ENCODE assay signal across 18 cellular contexts in the genomic region with DNA sequence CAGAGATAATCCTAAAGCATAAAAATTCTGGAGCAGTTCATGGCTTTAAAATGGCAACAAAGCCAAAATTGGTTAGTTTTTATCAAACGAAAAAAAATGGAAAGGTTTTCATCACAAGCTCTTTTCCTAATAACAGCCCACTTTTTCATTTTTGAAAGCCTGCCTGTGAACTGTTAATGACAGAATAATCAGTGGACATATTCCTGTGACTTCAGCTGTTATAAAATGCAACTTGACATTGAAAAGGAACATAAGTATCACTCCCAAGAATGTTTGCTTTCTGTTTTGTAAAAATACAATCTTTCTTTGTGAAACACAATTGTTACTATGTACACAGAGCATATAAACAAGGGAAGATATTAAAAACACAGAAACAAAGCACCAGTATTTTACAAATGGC. TPM values are rescaled to one million over a fixed set of nuclear protein-coding genes. Genes with fewer than 3 reads are reported as not detected.
A peak's percentile ranks its signal among the peaks of the same experiment; 100 is the strongest.
DNase-seq lines count a peak whose midpoint lies in the region; ATAC-seq, FAIRE-seq and TF ChIP-seq lines count a peak whose summit lies in the region.
"Had no signal": no experiment of that assay in that cellular context is flagged by ENCODE, and none has a peak within 500 bp of the region (broad histone marks: within the 10 kb centered on the region; RNA-seq: fewer than 3 reads in every experiment).

No MANE protein-coding gene starts in this region.

- TF ChIP-seq CTCF in DOHH2 (IDR thresholded peaks at IDR 0.05; ENCODE audit: low read depth, low read length, poor library complexity, severe bottlenecking) = no peak
- no peak for TF ChIP-seq CTCF in MM.1S (IDR thresholded peaks at IDR 0.05; ENCODE audit: low read length)
- TF ChIP-seq CTCF in GM12878 (IDR thresholded peaks at IDR 0.05 in 2 of 3, conservative IDR thresholded peaks at IDR 0.05 in 1 of 3; ENCODE audit: control insufficient read depth in 2 of 3, extremely low read depth in 1 of 3, insufficient read depth in 1 of 3, low read depth in 3 of 3, low read length in 3 of 3) = no peak
- no peak for TF ChIP-seq CTCF in osteoblast (IDR thresholded peaks at IDR 0.05; ENCODE audit: extremely low read depth, low read depth, low read length)
- TF ChIP-seq CTCF in sigmoid colon (IDR thresholded peaks at IDR 0.05) = no peak

- no peaks in the 10 kb centered on the region; the same call in 1 of the 2 replicates for H3F3A ChIP-seq in DOHH2 (ENCODE audit: control insufficient read depth, insufficient read depth)
- peaks cover 18% of the 10 kb centered on the region for H3F3A ChIP-seq in MM.1S (ENCODE audit: insufficient read depth, low read length)

- H3K4me3 ChIP-seq in DOHH2 (ENCODE audit: low read length) (peak overlapping the region; percentile 40), MM.1S (ENCODE audit: low read length) (no peak overlapping the region), GM12878 (no peak overlapping the region), osteoblast (ENCODE audit: insufficient read depth, low read length) (no peak overlapping the region), sigmoid colon (no peak overlapping the region)

- SMC1A ChIA-PET in GM12878 (lab: Charles Lee; ENCODE audit: uncharacterized antibody, unreplicated experiment) = interaction anchor here (0.6 to 2.3 kb wide), 13 partner anchors 8 to 208 kb away, joined by 3 to 10 read pairs (median 4); no protein-coding TSS in a partner anchor

- H3K4me1 ChIP-seq in DOHH2 (ENCODE audit: control insufficient read depth, low read length) (peaks cover 38% of the 10 kb centered on the region), MM.1S (ENCODE audit: low read length) (peaks cover 41% of the 10 kb centered on the region), GM12878 (ENCODE audit: control insufficient read depth, insufficient read depth, low read length) (peaks cover 20% of the 10 kb centered on the region), osteoblast (ENCODE audit: insufficient read depth, low read length) (peaks cover 3% of the 10 kb centered on the region), sigmoid colon (peaks cover 0 to 5% (median 3%) of the 10 kb centered on the region in 4 donors)
- H3K4me1 ChIP-seq: BE2C had no signal

- POLR2A ChIA-PET in GM12878 (lab: Charles Lee) = interaction anchor here (0.6 to 1.2 kb wide), 4 partner anchors 9 to 26 kb away, joined by 3 read pairs; a partner anchor contains a TSS

- H3K9me2 ChIP-seq in DOHH2 (replicated peaks; ENCODE audit: control insufficient read depth, low read length) = no peaks in the 10 kb centered on the region
- H3K9me2 ChIP-seq in MM.1S (replicated peaks; ENCODE audit: insufficient read depth, low read length) = no peaks in the 10 kb centered on the region

- in situ Hi-C loops in GM12878 (cut with MboI) = no loop called here

- no peak overlapping the region for H3K9ac ChIP-seq in MM.1S (ENCODE audit: low read length)
- H3K9ac ChIP-seq in GM12878 (ENCODE audit: control insufficient read depth, insufficient read depth, low read length) = no peak overlapping the region

- H3K79me2 ChIP-seq in DOHH2 (ENCODE audit: control insufficient read depth, low read length) (no peaks in the 10 kb centered on the region; the same call in none of the 2 replicates), MM.1S (ENCODE audit: low read length) (peaks cover 91% of the 10 kb centered on the region), GM12878 (ENCODE audit: control insufficient read depth, insufficient read depth, low read length) (peaks cover 39% of the 10 kb centered on the region), osteoblast (ENCODE audit: insufficient read depth, low read length) (no peaks in the 10 kb centered on the region)

- no peak for TF ChIP-seq RAD21 in GM12878 (IDR thresholded peaks at IDR 0.05; ENCODE audit: insufficient read depth, low read depth, low read length)

- H3K9me3 ChIP-seq in DOHH2 (ENCODE audit: control insufficient read depth, insufficient read depth, low read length) = 0 out of 2 replicates have a peak, but pooled peaks cover 3% of the 10 kb centered on the region
- no peaks in the 10 kb centered on the region for H3K9me3 ChIP-seq in MM.1S (replicated peaks; ENCODE audit: insufficient read depth, low read length)
- H3K9me3 ChIP-seq in GM12878 (replicated peaks; ENCODE audit: control insufficient read depth, insufficient read depth, low read length) = peaks cover 32% of the 10 kb centered on the region
- H3K9me3 ChIP-seq in osteoblast (ENCODE audit: low read depth, low read length) = no peaks in the 10 kb centered on the region
- peaks cover 0 to 2% (median 0%) of the 10 kb centered on the region in 4 donors for H3K9me3 ChIP-seq in sigmoid colon
- H3K9me3 ChIP-seq: BE2C had no signal

- CTCF ChIA-PET in GM12878 (lab: Yijun Ruan, JAX) = interaction anchor here (0.8 to 2.0 kb wide), 6 partner anchors 8 to 123 kb away, joined by 3 to 7 read pairs (median 4); no protein-coding TSS in a partner anchor

- no peaks in the 10 kb centered on the region for H4K20me1 ChIP-seq in DOHH2 (ENCODE audit: control insufficient read depth, insufficient read depth, low read depth, low read length)
- H4K20me1 ChIP-seq in MM.1S (ENCODE audit: insufficient read depth, low read length) = no peaks in the 10 kb centered on the region
- no peaks in the 10 kb centered on the region for H4K20me1 ChIP-seq in GM12878 (ENCODE audit: control insufficient read depth, insufficient read depth)
- no peaks in the 10 kb centered on the region for H4K20me1 ChIP-seq in osteoblast (ENCODE audit: insufficient read depth, low read length)

- H2AFZ ChIP-seq in MM.1S (ENCODE audit: low read length) (no peak overlapping the region), GM12878 (ENCODE audit: control insufficient read depth, low read depth, low read length) (no peak overlapping the region; the same call in 1 of the 2 replicates), osteoblast (ENCODE audit: low read length) (peak overlapping the region; percentile 14)

- intact Hi-C loops in GM12878 (cut with micrococcal nuclease; ENCODE audit: unreplicated experiment) = no loop called here
- intact Hi-C loops in sigmoid colon (cut with DNase I) = no loop called here

- 0 out of 2 replicates have a peak, but pooled peaks cover 2% of the 10 kb centered on the region for H3K36me3 ChIP-seq in DOHH2 (ENCODE audit: control insufficient read depth, low read length)
- no peaks in the 10 kb centered on the region for H3K36me3 ChIP-seq in MM.1S (replicated peaks; ENCODE audit: insufficient read depth, low read length)
- H3K36me3 ChIP-seq in GM12878 (ENCODE audit: control insufficient read depth in 2 of 2, insufficient read depth in 2 of 2, low read length in 1 of 2) = peaks cover 4 to 9% of the 10 kb centered on the region in 2 experiments; a peak in 3 of 4 replicates
- no peaks in the 10 kb centered on the region for H3K36me3 ChIP-seq in osteoblast (ENCODE audit: insufficient read depth, low read length)
- no peaks in the 10 kb centered on the region for H3K36me3 ChIP-seq in sigmoid colon
- H3K36me3 ChIP-seq: BE2C had no signal

- TF ChIP-seq EP300 in GM12878 (IDR thresholded peaks at IDR 0.05; ENCODE audit: borderline replicate concordance in 1 of 2, control insufficient read depth in 1 of 2, low read depth in 2 of 2, low read length in 2 of 2) = no peak
- TF ChIP-seq EP300 in sigmoid colon (IDR thresholded peaks at IDR 0.05) = no peak

- 86% methylated on average over 1 of the region's 1 CpG for WGBS in GM12878 (ENCODE audit: insufficient coverage, insufficient replicate concordance, low lambda C conversion rate, missing lambda C conversion rate)
- 52 to 71% methylated on average over 1 of the region's 1 CpG for WGBS in sigmoid colon, 2 donors

- H3K27me3 ChIP-seq in DOHH2 (ENCODE audit: control insufficient read depth, low read length) (no peaks in the 10 kb centered on the region), MM.1S (replicated peaks; ENCODE audit: insufficient read depth, low read length) (no peaks in the 10 kb centered on the region), GM12878 (replicated peaks in 1 of 2; ENCODE audit: control insufficient read depth in 2 of 2, insufficient read depth in 2 of 2, low read length in 1 of 2) (no peaks in the 10 kb centered on the region), osteoblast (ENCODE audit: insufficient read depth, low read length) (no peaks in the 10 kb centered on the region), sigmoid colon (no peaks in the 10 kb centered on the region)
- H3K27me3 ChIP-seq: BE2C had no signal

- RAD21 ChIA-PET in GM12878 (lab: Charles Lee; ENCODE audit: unreplicated experiment) = interaction anchor here (0.6 to 1.4 kb wide), 5 partner anchors 29 to 199 kb away, joined by 3 read pairs; no protein-coding TSS in a partner anchor

- no peak for DNase-seq in MM.1S
- no peak for DNase-seq in GM12878 (ENCODE audit: low read depth, low spot score)
- no peak for DNase-seq in osteoblast (ENCODE audit: insufficient read length, low spot score, missing footprints)
- DNase-seq in anterior cingulate cortex (lab: John Stamatoyannopoulos, UW) = no peak
- DNase-seq in sigmoid colon = no peak
- DNase-seq: ACHN; BE2C; CD8-positive, alpha-beta T cell; EL; H9; Kasumi-1; NCI-H1694; NCI-H446 treated with DMSO at 0.1 percent for 48 hours; SIG-M5 had no signal

- H3K27ac ChIP-seq in DOHH2 (ENCODE audit: low read depth, low read length) (peak overlapping the region; percentile 34), MM.1S (ENCODE audit: low read length) (peak overlapping the region; percentile 40; the same call in 1 of the 2 replicates), GM12878 (ENCODE audit: control insufficient read depth, insufficient read depth) (peak overlapping the region; percentile 18; the same call in 1 of the 2 replicates), osteoblast (ENCODE audit: low read depth, low read length) (no peak overlapping the region), sigmoid colon (no peak overlapping the region)

- FAIRE-seq in GM12878 (lab: Jason Lieb, UNC) = no peak
- FAIRE-seq: HepG2 had no signal

- BruUV-seq in GM12878 (replicated peaks; lab: Mats Ljungman, UMichigan) = no TSS peak

- TF ChIP-seq POLR2A in GM12878 (IDR thresholded peaks at IDR 0.05; ENCODE audit: low read depth, low read length) = no peak
- TF ChIP-seq POLR2A in sigmoid colon (IDR thresholded peaks at IDR 0.05) = no peak

- H3K4me2 ChIP-seq in DOHH2 (ENCODE audit: low read length) (peak overlapping the region; percentile 55), MM.1S (ENCODE audit: low read depth, low read length) (peak overlapping the region; percentile 12; the same call in 1 of the 2 replicates), GM12878 (ENCODE audit: control insufficient read depth, insufficient read depth) (no peak overlapping the region), osteoblast (ENCODE audit: insufficient read depth, low read length) (no peak overlapping the region)

- ATAC-seq in GM12878 = no peak
- no peak for ATAC-seq in GM19467 (IDR thresholded peaks at IDR 0.05; ENCODE audit: unreplicated experiment)
- no peak for ATAC-seq in HG02970 (IDR thresholded peaks at IDR 0.05; ENCODE audit: low FRiP score, unreplicated experiment)
- ATAC-seq: CD8-positive, alpha-beta T cell; HepG2 had no signal

RNA-seq across cellular contexts. Expression of a gene that starts 26.6 kb away (rescaled TPM):
- 593 and 645 TPM in 2 replicates for total RNA-seq in GM12878 (2013; cell fraction: nucleolus; rRNA removed)
- total RNA-seq in GM12878 (2014; rRNA removed) = 23.7 and 31.0 TPM in 2 replicates
- total RNA-seq in GM12878 (2014; rRNA removed; fragmentation: Illumina TruSeq; extraction: Trizol) = 47.7 and 47.8 TPM in 2 replicates
- total RNA-seq in GM12878 (2021) = 26.6 and 27.6 TPM in 2 replicates
- polyA plus RNA-seq in GM12878 (2011; ENCODE audit: low read depth) = 2.0 TPM
- polyA plus RNA-seq in GM12878 (2011; rRNA removed) = 61.1 and 99.6 TPM in 2 replicates
- 20.5 and 20.6 TPM in 2 replicates for polyA plus RNA-seq in GM12878 (2011; cell fraction: cytosol; rRNA removed)
- polyA plus RNA-seq in GM12878 (2011; cell fraction: nucleus; rRNA removed) = 47.9 and 49.9 TPM in 2 replicates
- 2.8 and 4.0 TPM in 2 replicates for polyA plus RNA-seq in GM12878 (2012)
- polyA plus RNA-seq in GM12878 (2014; fragmentation: Illumina TruSeq; extraction: Trizol) = 14.4 and 16.0 TPM in 2 replicates
- 10 to 100 TPM in 1 of 2 experiments, 1 to 10 TPM in 1; 6.0 to 10.9 TPM for polyA plus RNA-seq in GM12878 (2014; fragmentation: Nextera tagmentation; extraction: Ambion mirVana)
- polyA plus RNA-seq in GM12878 (2014; rRNA removed) = 6.5 and 8.0 TPM in 2 replicates
- polyA plus RNA-seq in GM12878 (2016; fragmentation: Nextera tagmentation; extraction: Ambion mirVana) = 10 to 100 TPM in 1 of 2 experiments, 1 to 10 TPM in 1; 9.0 to 11.0 TPM
- polyA minus RNA-seq in GM12878 (2011; rRNA and poly(A)+ RNA removed) = 172 and 187 TPM in 2 replicates
- polyA minus RNA-seq in GM12878 (2011; cell fraction: cytosol; rRNA and poly(A)+ RNA removed) = 79.0 and 99.2 TPM in 2 replicates
- polyA minus RNA-seq in GM12878 (2011; cell fraction: nucleus; rRNA and poly(A)+ RNA removed) = 139 and 207 TPM in 2 replicates
- 0.29 and 0.36 TPM in 2 replicates for total RNA-seq in osteoblast
- under 1 TPM in 2 of 4 donors, not detected in 2; under 0.01 to 0.28 TPM for total RNA-seq in sigmoid colon
- 1 to 10 TPM in 2 of 3 donors, under 1 TPM in 1; 0.60 to 2.1 (median 1.4) TPM for polyA plus RNA-seq in sigmoid colon
- polyA plus RNA-seq: HepG2 had no signal

Comparison
In these comparisons a context has a peak if more than half of its experiments do, and no peak if none do; other contexts are left out.
1. H3K27ac ChIP-seq: peak in DOHH2 (single experiment), MM.1S (single experiment) and GM12878 (single experiment); none in osteoblast (single experiment) and sigmoid colon (0 of 4).
2. H3K4me2 ChIP-seq: peak in DOHH2 (single experiment) and MM.1S (single experiment); none in GM12878 (single experiment) and osteoblast (single experiment).
3. RNA of a gene that starts 26.6 kb away (total RNA-seq): 23.7 to 645 TPM in GM12878; 0.29 to 0.36 TPM in osteoblast and under 0.01 to 0.28 TPM in sigmoid colon; every median in the first group is over 10 times any median in the second.